9 cellular contexts compared by ENCODE assay signal in genomic region chr20:41340327-41341055, GRCh38. TPM values are rescaled to one million over a fixed set of nuclear protein-coding genes. Genes with fewer than 3 reads are reported as not detected.
DNase-seq lines count a peak whose midpoint lies in the region; ATAC-seq, FAIRE-seq and TF ChIP-seq lines count a peak whose summit lies in the region.
"Had no signal": no experiment of that assay in that cellular context is flagged by ENCODE, and none has a peak within 500 bp of the region (broad histone marks: within the 10 kb centered on the region; RNA-seq: fewer than 3 reads in every experiment).

TSS of gene LPIN3 (plus strand) at chr20:41340821. CDS start at chr20:41345804, 4,983 bp downstream.

- intact Hi-C loops in testis (cut with DNase I; ENCODE audit: low total_unique reads) = loop anchor here (10.0 kb wide), 1 partner anchor 74 kb away; no protein-coding TSS in a partner anchor

- H3K27ac ChIP-seq in foreskin keratinocyte (no peak within 1 kb of the TSS), testis (peak within 1 kb of the TSS in 1 of 2 donors; percentile 11)

- H3K4me3 ChIP-seq in GM06990 (replicated peaks; ENCODE audit: low read depth, low read length) (no peak within 1 kb of the TSS), testis (peak within 1 kb of the TSS; percentile 29 to 51)

- H3K9me3 Mint-ChIP-seq in neural crest cell = no peaks in the 10 kb centered on the region

- peak; percentile 90 for ATAC-seq in foreskin keratinocyte

- no peak within 1 kb of the TSS for H3K27ac Mint-ChIP-seq in neural crest cell (ENCODE audit: unreplicated experiment)

- FAIRE-seq in RCC 7860 (lab: Jason Lieb, UNC) = peak; percentile 90
- FAIRE-seq: islet of Langerhans had no signal

- H3K27me3 ChIP-seq in GM06990 (replicated peaks; ENCODE audit: control insufficient read depth, insufficient read depth, low read length) (no peaks in the 10 kb centered on the region), foreskin keratinocyte (no peaks in the 10 kb centered on the region), testis (no peaks in the 10 kb centered on the region)

- H3K36me3 ChIP-seq in GM06990 (ENCODE audit: control insufficient read depth, insufficient read depth, low read length) (no peaks in the 10 kb centered on the region), testis (ENCODE audit: low read depth, missing control alignments) (no peaks in the 10 kb centered on the region)

- peak within 1 kb of the TSS; percentile 72 for H3K4me3 Mint-ChIP-seq in neural crest cell

- 11 to 16% methylated on average over 10 to 33 of the region's 33 CpGs for WGBS in testis, 2 donors

- H3K4me1 Mint-ChIP-seq in neural crest cell = peaks cover 11% of the 10 kb centered on the region

- TF ChIP-seq CTCF in GM06990 (IDR thresholded peaks at IDR 0.05; ENCODE audit: insufficient read depth, low read length, poor library complexity, severe bottlenecking) (no peak), foreskin keratinocyte (conservative IDR thresholded peaks at IDR 0.05) (peak; percentile 90), neural crest cell (conservative IDR thresholded peaks at IDR 0.05) (no peak), testis (IDR thresholded peaks at IDR 0.05) (no peak)

- no peaks in the 10 kb centered on the region for H3K9me3 ChIP-seq in testis

- DNase-seq in GM06990 (ENCODE audit: extremely low read depth, insufficient read length) (peak; percentile 33), HT1080 (ENCODE audit: low read depth) (peak; percentile 52), RCC 7860 (ENCODE audit: low spot score) (peak; percentile 90), foreskin keratinocyte (peak; percentile 83 to 89), neural crest cell (ENCODE audit: low read depth, low spot score) (peak; percentile 68), testis (peak; percentile 88), midbrain (lab: John Stamatoyannopoulos, UW) (no peak)
- peak; percentile 10 for DNase-seq in activated gamma-delta T cell treated with anti-CD3 and anti-CD28 coated beads, Interleukin-2, amount 50 U/mL, for 16 hours (ENCODE audit: low read depth)

- no peaks in the 10 kb centered on the region for H3K36me3 Mint-ChIP-seq in neural crest cell (ENCODE audit: low read depth)

- TF ChIP-seq POLR2A in testis (IDR thresholded peaks at IDR 0.05) = no peak

- H3K4me1 ChIP-seq in foreskin keratinocyte (peaks cover 5% of the 10 kb centered on the region), testis (peaks cover 14% of the 10 kb centered on the region)

- peaks cover 6% of the 10 kb centered on the region for H3K27me3 Mint-ChIP-seq in neural crest cell (ENCODE audit: low read depth)

RNA-seq across cellular contexts. Expression of gene LPIN3, which starts in this region (rescaled TPM):
- 0.07 and 0.31 TPM in 2 replicates for total RNA-seq in HT1080 (2014; rRNA removed; shearing (Covaris generic))
- polyA plus RNA-seq in HT1080 (2015; cell fraction: cytosol; rRNA removed) = 0.03 and 0.07 TPM in 2 replicates
- polyA plus RNA-seq in HT1080 (2015; cell fraction: nucleus; rRNA removed) = 3.4 and 5.6 TPM in 2 replicates
- total RNA-seq in foreskin keratinocyte (14.6 and 16.9 TPM in 2 replicates), neural crest cell (1.8 and 3.0 TPM in 2 replicates), testis (10 to 100 TPM in 1 of 2 donors, 1 to 10 TPM in 1; 7.6 to 13.6 TPM)
- polyA plus RNA-seq in foreskin keratinocyte (9.2 and 9.6 TPM in 2 replicates), testis (ENCODE audit: insufficient read depth, low read depth, low replicate concordance) (9.9 TPM)
